32 cellular contexts compared by ENCODE assay signal in genomic region chr10:21432266-21432665, GRCh38.
"Had no signal": no experiment of that assay in that cellular context is flagged by ENCODE, and none has a peak within 500 bp of the region (broad histone marks: within the 10 kb centered on the region; RNA-seq: fewer than 3 reads in every experiment).

No MANE protein-coding gene starts in this region.

- H3K4me1 Mint-ChIP-seq: activated B cell treated with CpG ODN at 0.5 μM for 24 hours; naive B cell; nephron progenitor cell; stimulated activated memory B cell treated with anti-CD40 and anti-IgM and Interleukin-4, amounts not matched to agents 10 μg/mL and 1 μg/mL and 100 μg/mL, for 72 hours had no signal

- H3K4me3 ChIP-seq: cardiac muscle cell, colonic mucosa, dorsolateral prefrontal cortex, esophagus squamous epithelium, left ventricle myocardium inferior, lung, ovary, skin epidermis, stomach, thyroid gland had no signal

- H3K27ac ChIP-seq: cardiac muscle cell, colonic mucosa, dorsolateral prefrontal cortex, esophagus squamous epithelium, left ventricle myocardium inferior, ovary, skin epidermis, stomach, thyroid gland had no signal

- H3K27me3 ChIP-seq: cardiac muscle cell, colonic mucosa, dorsolateral prefrontal cortex, esophagus squamous epithelium, ovary, stomach, thyroid gland had no signal

- H3K4me1 ChIP-seq: colonic mucosa, left ventricle myocardium inferior, stomach, thyroid gland had no signal

- H3K9me3 ChIP-seq: colonic mucosa, esophagus squamous epithelium, ovary, thyroid gland had no signal

- FAIRE-seq: endothelial cell of umbilical vein, frontal cortex had no signal

- H3K27ac Mint-ChIP-seq: activated B cell treated with CpG ODN at 0.5 μM for 24 hours; activated CD8-positive, alpha-beta memory T cell treated with anti-CD3 and anti-CD28 coated beads, Interleukin-2, amount 10 ng/mL, durations not matched to agents 7 days and 5 days; activated CD8-positive, alpha-beta T cell treated with anti-CD3 and anti-CD28 coated beads, Interleukin-2, amount 10 ng/mL, durations not matched to agents 7 days and 5 days; activated naive CD4-positive, alpha-beta T cell treated with anti-CD3 and anti-CD28 coated beads, Interleukin-2, amount 50 U/mL, for 72 hours; activated T-helper 2 cell treated with anti-CD3 and anti-CD28 coated beads, Interferon-gamma antibody, Interleukin-2, Interleukin-4, amounts not matched to agents 10 μg/mL and 5 μg/mL and 100 μg/mL, durations not matched to agents 14 hours and 24 hours and 36 hours; effector memory CD8-positive, alpha-beta T cell; nephron progenitor cell; progenitor cell of endocrine pancreas; stimulated activated memory B cell treated with anti-CD40 and anti-IgM and Interleukin-4, amounts not matched to agents 10 μg/mL and 1 μg/mL and 100 μg/mL, for 72 hours; T-helper 2 cell treated with Interferon-gamma antibody and Interleukin-4, amounts not matched to agents 5 μg/mL and 100 μg/mL, for 36 hours had no signal

- H3K9me3 Mint-ChIP-seq: effector memory CD8-positive, alpha-beta T cell had no signal

- H3K36me3 Mint-ChIP-seq: naive B cell; stimulated activated memory B cell treated with anti-CD40 and anti-IgM and Interleukin-4, amounts not matched to agents 10 μg/mL and 1 μg/mL and 100 μg/mL, for 72 hours had no signal

- H3K27me3 Mint-ChIP-seq: progenitor cell of endocrine pancreas; stimulated activated memory B cell treated with anti-CD40 and anti-IgM and Interleukin-4, amounts not matched to agents 10 μg/mL and 1 μg/mL and 100 μg/mL, for 72 hours had no signal

- DNase-seq: activated B cell treated with CpG ODN at 0.5 μM for 24 hours; activated CD8-positive, alpha-beta memory T cell treated with anti-CD3 and anti-CD28 coated beads, Interleukin-2, amount 10 ng/mL, durations not matched to agents 7 days and 5 days; activated CD8-positive, alpha-beta T cell treated with anti-CD3 and anti-CD28 coated beads, Interleukin-2, amount 10 ng/mL, durations not matched to agents 7 days and 5 days; activated naive CD4-positive, alpha-beta T cell; activated T-cell treated with anti-CD3 and anti-CD28 coated beads, Interleukin-2, amount 50 U/mL, for 48 hours; anterior cingulate cortex; cerebellar nuclear complex; colonic mucosa; dorsolateral prefrontal cortex; effector memory CD8-positive, alpha-beta T cell; esophagus squamous epithelium; left ventricle myocardium inferior; naive B cell; nephron progenitor cell; ovary; stimulated activated CD4-positive, alpha-beta T cell treated with anti-CD3 and anti-CD28 coated beads, Interleukin-1b, Interleukin-23, amount 100 ng/mL, for 48 hours; stimulated activated CD4-positive, alpha-beta T cell treated with anti-CD3 and anti-CD28 coated beads, Interleukin-4, amount 100 ng/mL, for 4 hours; stimulated activated CD8-positive, alpha-beta memory T cell treated with anti-CD3 and anti-CD28 coated beads, Interleukin-4, amount 100 ng/mL, for 48 hours; stomach; T-helper 1 cell; thyroid gland had no signal

- H3K36me3 ChIP-seq: cardiac muscle cell, colonic mucosa, esophagus squamous epithelium, left ventricle myocardium inferior, ovary, stomach, thyroid gland had no signal

- H3K4me3 Mint-ChIP-seq: activated B cell treated with CpG ODN at 0.5 μM for 24 hours; activated CD8-positive, alpha-beta memory T cell treated with anti-CD3 and anti-CD28 coated beads, Interleukin-2, amount 10 ng/mL, durations not matched to agents 7 days and 5 days; activated CD8-positive, alpha-beta T cell treated with anti-CD3 and anti-CD28 coated beads, Interleukin-2, amount 10 ng/mL, durations not matched to agents 7 days and 5 days; effector memory CD8-positive, alpha-beta T cell; naive B cell; nephron progenitor cell; stimulated activated memory B cell treated with anti-CD40 and anti-IgM and Interleukin-4, amounts not matched to agents 10 μg/mL and 1 μg/mL and 100 μg/mL, for 72 hours; T-helper 2 cell treated with Interferon-gamma antibody and Interleukin-4, amounts not matched to agents 5 μg/mL and 100 μg/mL, for 36 hours had no signal

- ATAC-seq: activated CD8-positive, alpha-beta memory T cell treated with anti-CD3 and anti-CD28 coated beads, Interleukin-2, amount 10 ng/mL, durations not matched to agents 7 days and 5 days; activated CD8-positive, alpha-beta T cell treated with anti-CD3 and anti-CD28 coated beads, Interleukin-2, amount 10 ng/mL, durations not matched to agents 7 days and 5 days; activated naive CD4-positive, alpha-beta T cell treated with anti-CD3 and anti-CD28 coated beads, Interleukin-2, amount 50 U/mL, for 72 hours; effector memory CD8-positive, alpha-beta T cell; sciatic nerve; stimulated activated memory B cell treated with anti-CD40 and anti-IgM and Interleukin-4, amounts not matched to agents 10 μg/mL and 1 μg/mL and 100 μg/mL, for 72 hours had no signal
